In the genomic region with DNA sequence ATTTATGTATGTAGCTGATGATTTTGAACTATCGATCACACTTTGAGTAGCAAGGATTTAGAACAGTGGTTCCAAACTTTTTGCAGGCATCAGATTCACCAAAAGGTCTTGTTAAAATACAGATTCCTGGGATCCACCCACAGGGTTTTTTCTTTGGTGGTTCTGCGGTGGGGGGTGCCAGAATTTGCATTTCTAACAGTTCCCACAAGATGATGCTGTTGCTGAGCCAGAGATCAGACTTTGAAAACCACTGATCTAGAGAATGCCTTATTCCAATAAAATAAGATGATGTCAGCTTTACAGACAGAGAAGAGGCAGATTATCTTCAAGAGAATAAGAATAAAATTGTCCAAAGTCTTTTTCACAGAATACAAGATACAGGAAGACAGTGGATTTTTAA, we compare ENCODE assay signal across 11 cellular contexts.
DNase-seq lines count a peak whose midpoint lies in the region; ATAC-seq and TF ChIP-seq lines count a peak whose summit lies in the region.
"Had no signal": no experiment of that assay in that cellular context is flagged by ENCODE, and none has a peak within 500 bp of the region (broad histone marks: within the 10 kb centered on the region; RNA-seq: fewer than 3 reads in every experiment).

No MANE protein-coding gene starts in this region.

- TF ChIP-seq CTCF in PC-3 (conservative IDR thresholded peaks at IDR 0.05; ENCODE audit: low read depth, low read length) (peak; percentile 41; the same call in 1 of the 2 replicates), fibroblast of pulmonary artery (IDR thresholded peaks at IDR 0.05; ENCODE audit: low read length, missing control alignments) (peak; percentile 35)

- H3K4me1 ChIP-seq in PC-3 (ENCODE audit: insufficient read depth, low read length): no peaks in the 10 kb centered on the region
- H3K4me1 ChIP-seq in effector memory CD4-positive, alpha-beta T cell (ENCODE audit: control insufficient read depth, insufficient read depth, low read length, poor library complexity, severe bottlenecking): no peaks in the 10 kb centered on the region
- H3K4me1 ChIP-seq: upper lobe of right lung had no signal

- no peak overlapping the region for H3K27ac ChIP-seq in PC-3 (ENCODE audit: low read length)
- H3K27ac ChIP-seq in effector memory CD4-positive, alpha-beta T cell (ENCODE audit: insufficient read depth, low read length, poor library complexity, severe bottlenecking): no peak overlapping the region
- H3K27ac ChIP-seq: upper lobe of right lung had no signal

- H2AFZ ChIP-seq in PC-3 (ENCODE audit: low read length): no peak overlapping the region

- CTCF ChIA-PET in PC-3 (lab: Charles Lee): no interaction called here

- intact Hi-C loops in PC-3 (cut with micrococcal nuclease): no loop called here

- no peaks in the 10 kb centered on the region for H3K9me2 ChIP-seq in PC-3 (replicated peaks; ENCODE audit: low read length)

- POLR2A ChIA-PET in PC-3 (lab: Charles Lee; ENCODE audit: unreplicated experiment): no interaction called here

- H3K4me1 Mint-ChIP-seq in stimulated activated naive CD8-positive, alpha-beta T cell treated with anti-CD3 and anti-CD28 coated beads, Interleukin-15, amount 100 ng/mL, for 72 hours: no peaks in the 10 kb centered on the region

- DNase-seq in stimulated activated naive CD8-positive, alpha-beta T cell treated with anti-CD3 and anti-CD28 coated beads, Interleukin-15, Interleukin-2, amounts not matched to agents 100 U/mL and 50 U/mL, for 24 hours: peak; percentile 3
- DNase-seq in stimulated activated naive CD8-positive, alpha-beta T cell treated with anti-CD3 and anti-CD28 coated beads, Interleukin-15, amount 100 ng/mL, for 72 hours: no peak
- DNase-seq in PC-3 (peak; percentile 29), fibroblast of pulmonary artery (ENCODE audit: low read depth) (peak; percentile 46), GM19238 (ENCODE audit: insufficient read length, low spot score) (no peak)
- no peak for DNase-seq in effector memory CD4-positive, alpha-beta T cell
- no peak for DNase-seq in activated effector memory CD4-positive, alpha-beta T cell treated with anti-CD3 and anti-CD28 coated beads, Interleukin-2, amount 50 U/mL, for 16 hours
- DNase-seq in stimulated activated CD4-positive, alpha-beta T cell treated with anti-CD3 and anti-CD28 coated beads, Interleukin-2, amount 100 ng/mL, for 48 hours: no peak
- DNase-seq: cortex of kidney, upper lobe of right lung had no signal

- H3K4me2 ChIP-seq in PC-3 (ENCODE audit: low read length): no peak overlapping the region

- H3K9ac ChIP-seq in PC-3 (ENCODE audit: low read length): no peak overlapping the region

- no peaks in the 10 kb centered on the region for H4K20me1 ChIP-seq in PC-3 (ENCODE audit: low read length)

- no peaks in the 10 kb centered on the region for H3K9me3 ChIP-seq in PC-3 (ENCODE audit: low read length)
- H3K9me3 ChIP-seq in effector memory CD4-positive, alpha-beta T cell (ENCODE audit: control insufficient read depth, low read length): no peaks in the 10 kb centered on the region
- H3K9me3 ChIP-seq: upper lobe of right lung had no signal

- no TSS peak for BruUV-seq in PC-3 (replicated peaks; lab: Mats Ljungman, UMichigan)

- no peak overlapping the region for H3K4me3 Mint-ChIP-seq in stimulated activated naive CD8-positive, alpha-beta T cell treated with anti-CD3 and anti-CD28 coated beads, Interleukin-15, amount 100 ng/mL, for 72 hours

- peaks cover 5% of the 10 kb centered on the region for H3K27me3 Mint-ChIP-seq in stimulated activated naive CD8-positive, alpha-beta T cell treated with anti-CD3 and anti-CD28 coated beads, Interleukin-15, amount 100 ng/mL, for 72 hours

- H3K79me2 ChIP-seq in PC-3 (ENCODE audit: low read length): no peaks in the 10 kb centered on the region

- peaks cover 3 to 4% of the 10 kb centered on the region in 2 donors for H3K9me3 Mint-ChIP-seq in stimulated activated naive CD8-positive, alpha-beta T cell treated with anti-CD3 and anti-CD28 coated beads, Interleukin-15, amount 100 ng/mL, for 72 hours

- H3K27ac Mint-ChIP-seq in stimulated activated naive CD8-positive, alpha-beta T cell treated with anti-CD3 and anti-CD28 coated beads, Interleukin-15, amount 100 ng/mL, for 72 hours: no peak overlapping the region

- ATAC-seq in stimulated activated naive CD8-positive, alpha-beta T cell treated with anti-CD3 and anti-CD28 coated beads, Interleukin-15, Interleukin-2, amounts not matched to agents 100 U/mL and 50 U/mL, for 24 hours: no peak
- no peak for ATAC-seq in stimulated activated naive CD8-positive, alpha-beta T cell treated with anti-CD3 and anti-CD28 coated beads, Interleukin-15, amount 100 ng/mL, for 72 hours
- no peak; the same call in 1 of the 2 replicates for ATAC-seq in PC-3
- ATAC-seq: upper lobe of right lung had no signal

- peaks cover 22% of the 10 kb centered on the region for H3K27me3 ChIP-seq in PC-3 (ENCODE audit: low read length)
- no peaks in the 10 kb centered on the region for H3K27me3 ChIP-seq in effector memory CD4-positive, alpha-beta T cell (replicated peaks; ENCODE audit: control insufficient read depth, insufficient read depth, low read length, poor library complexity, severe bottlenecking)
- H3K27me3 ChIP-seq: upper lobe of right lung had no signal

- no peaks in the 10 kb centered on the region for H3F3A ChIP-seq in PC-3 (ENCODE audit: low read length, unreplicated experiment)

- no peaks in the 10 kb centered on the region for H3K36me3 ChIP-seq in PC-3 (ENCODE audit: low read depth, low read length)
- H3K36me3 ChIP-seq in effector memory CD4-positive, alpha-beta T cell (ENCODE audit: control insufficient read depth, insufficient read depth, low read length): no peaks in the 10 kb centered on the region
- H3K36me3 ChIP-seq: upper lobe of right lung had no signal

- H3K4me3 ChIP-seq in PC-3 (ENCODE audit: low read length) (no peak overlapping the region), fibroblast of pulmonary artery (replicated peaks; ENCODE audit: low read depth, low read length) (no peak overlapping the region)
- no peak overlapping the region for H3K4me3 ChIP-seq in effector memory CD4-positive, alpha-beta T cell (ENCODE audit: insufficient read depth, low read depth, low read length, poor library complexity, severe bottlenecking)
- H3K4me3 ChIP-seq: lung, upper lobe of right lung had no signal

Comparison
In these comparisons a context has a peak if more than half of its experiments do, and no peak if none do; other contexts are left out.
1. DNase-seq: peak in stimulated activated naive CD8-positive, alpha-beta T cell treated with anti-CD3 and anti-CD28 coated beads, Interleukin-15, Interleukin-2, amounts not matched to agents 100 U/mL and 50 U/mL, for 24 hours (single experiment), PC-3 (single experiment) and fibroblast of pulmonary artery (single experiment); none in stimulated activated naive CD8-positive, alpha-beta T cell treated with anti-CD3 and anti-CD28 coated beads, Interleukin-15, amount 100 ng/mL, for 72 hours (0 of 2), effector memory CD4-positive, alpha-beta T cell (0 of 3), activated effector memory CD4-positive, alpha-beta T cell treated with anti-CD3 and anti-CD28 coated beads, Interleukin-2, amount 50 U/mL, for 16 hours (single experiment), GM19238 (single experiment) and stimulated activated CD4-positive, alpha-beta T cell treated with anti-CD3 and anti-CD28 coated beads, Interleukin-2, amount 100 ng/mL, for 48 hours (0 of 2).